8 cellular contexts compared by ENCODE assay signal in genomic region chr3:9793161-9793781, GRCh38. TPM values are rescaled to one million over a fixed set of nuclear protein-coding genes. Genes with fewer than 3 reads are reported as not detected.
A peak's percentile ranks its signal among the peaks of the same experiment; 100 is the strongest.
DNase-seq lines count a peak whose midpoint lies in the region; ATAC-seq, FAIRE-seq and TF ChIP-seq lines count a peak whose summit lies in the region.

No MANE protein-coding gene starts in this region.

- peak overlapping the region; percentile 94 for H3K4me3 Mint-ChIP-seq in central memory CD8-positive, alpha-beta T cell

- peaks cover 0 to 5% of the 10 kb centered on the region in 2 experiments; a peak in 1 of 5 replicates for H3K27me3 ChIP-seq in HepG2 (ENCODE audit: control insufficient read depth in 1 of 2, insufficient read depth in 2 of 2, low read length in 2 of 2)
- no peaks in the 10 kb centered on the region for H3K27me3 ChIP-seq in testis

- ATAC-seq in GM21360 (IDR thresholded peaks at IDR 0.05; ENCODE audit: unreplicated experiment), result peak; percentile 3
- no peak for ATAC-seq in central memory CD8-positive, alpha-beta T cell (replicated peaks; ENCODE audit: extremely low read depth, poor library complexity, severe bottlenecking)
- peak; percentile 33 for ATAC-seq in HepG2
- ATAC-seq in GM21786 (IDR thresholded peaks at IDR 0.05; ENCODE audit: unreplicated experiment), result no peak

- no peaks in the 10 kb centered on the region; the same call in 1 of the 2 replicates for H4K20me1 ChIP-seq in HepG2 (ENCODE audit: insufficient read depth, low read length)

- peak overlapping the region; percentile 92 for H3K4me2 ChIP-seq in HepG2 (ENCODE audit: low read depth, low read length)

- in situ Hi-C loops in HepG2 (cut with HindIII; ENCODE audit: extremely low pct_ligation_motif_present, low pct_unique_long_range_greater_than_20kb), result no loop called here

- H2AFZ ChIP-seq in HepG2 (ENCODE audit: low read length), result no peak overlapping the region

- H3K9me3 ChIP-seq in HepG2 (ENCODE audit: low read length) (no peaks in the 10 kb centered on the region), testis (no peaks in the 10 kb centered on the region)

- TF ChIP-seq EP300 in HepG2 (IDR thresholded peaks at IDR 0.05; ENCODE audit: low read depth in 2 of 2, low read length in 2 of 2) (no peak), HepG2 (CRISPR knock-in tag; IDR thresholded peaks at IDR 0.05; ENCODE audit: borderline replicate concordance) (no peak)

- peaks cover 28% of the 10 kb centered on the region for H3K4me1 ChIP-seq in HepG2 (ENCODE audit: insufficient read depth, low read length)
- H3K4me1 ChIP-seq in testis, result peaks cover 8% of the 10 kb centered on the region

- H3K36me3 ChIP-seq in HepG2 (replicated peaks in 1 of 2; ENCODE audit: control insufficient read depth in 1 of 2, insufficient read depth in 2 of 2, low read length in 2 of 2) (peaks cover 8 to 37% of the 10 kb centered on the region in 2 experiments; a peak in 4 of 5 replicates), testis (ENCODE audit: low read depth, missing control alignments) (no peaks in the 10 kb centered on the region)

- peaks cover 32% of the 10 kb centered on the region for H3K79me2 ChIP-seq in HepG2 (ENCODE audit: insufficient read depth, low read length)

- H3K9me3 Mint-ChIP-seq in central memory CD8-positive, alpha-beta T cell, result no peaks in the 10 kb centered on the region

- H3K27ac Mint-ChIP-seq in central memory CD8-positive, alpha-beta T cell (ENCODE audit: low read depth), result peak overlapping the region; percentile 97

- peak; percentile 51 for DNase-seq in AG08396 (ENCODE audit: low spot score)
- DNase-seq in RPMI7951 (ENCODE audit: low read depth), result peak; percentile 48
- no peak for DNase-seq in central memory CD8-positive, alpha-beta T cell (ENCODE audit: low spot score in 2 of 2)
- DNase-seq in HepG2 (ENCODE audit: low spot score), result peak; percentile 28
- no peak for DNase-seq in testis
- DNase-seq in NCI-H2196 (lab: John Stamatoyannopoulos, UW; ENCODE audit: unreplicated experiment), result no peak

- peak overlapping the region; percentile 97 for H3K27ac ChIP-seq in HepG2 (ENCODE audit: extremely low read length, insufficient read depth, low read length)
- peak overlapping the region; percentile 94 for H3K27ac ChIP-seq in testis

- FAIRE-seq in HepG2 (lab: Jason Lieb, UNC), result no peak

- no peak for TF ChIP-seq CTCF in HepG2 (CRISPR knock-in tag; IDR thresholded peaks at IDR 0.05)
- no peak for TF ChIP-seq CTCF in testis (IDR thresholded peaks at IDR 0.05)

- TF ChIP-seq POLR2A in HepG2 (IDR thresholded peaks at IDR 0.05; ENCODE audit: insufficient read depth in 1 of 2, low read depth in 2 of 2, low read length in 2 of 2), result no peak; a peak in 1 of 4 replicates
- TF ChIP-seq POLR2A in testis (IDR thresholded peaks at IDR 0.05), result no peak

- BruUV-seq in HepG2 (replicated peaks; lab: Mats Ljungman, UMichigan), result TSS peak; percentile 69

- no peak for TF ChIP-seq RAD21 in HepG2 (CRISPR knock-in tag; IDR thresholded peaks at IDR 0.05)

- H3K27me3 Mint-ChIP-seq in central memory CD8-positive, alpha-beta T cell, result no peaks in the 10 kb centered on the region

- CTCF ChIA-PET in HepG2 (lab: Yijun Ruan, JAX; ENCODE audit: low intra/inter-chr PET ratio, low total read pairs), result no interaction called here

- POLR2A ChIA-PET in HepG2 (lab: Yijun Ruan, JAX), result interaction anchor here (0.7 to 1.8 kb wide), 34 partner anchors 8 to 471 kb away, joined by 3 to 33 read pairs (median 4); partner anchors contain the start of genes BRPF1, CAMK1, CRELD1 and IL17RC

- peak overlapping the region; percentile 72 to 93 (median 93) for H3K4me3 ChIP-seq in HepG2 (replicated peaks in 1 of 3; ENCODE audit: insufficient read depth in 1 of 3, low read depth in 2 of 3, low read length in 3 of 3)
- peak overlapping the region; percentile 82 to 96 for H3K4me3 ChIP-seq in testis

- peaks cover 48% of the 10 kb centered on the region for H3K36me3 Mint-ChIP-seq in central memory CD8-positive, alpha-beta T cell (ENCODE audit: insufficient read depth)

- under 1% methylated on average over 19 of the region's 23 CpGs for WGBS in HepG2 (ENCODE audit: low lambda C conversion rate)
- whole genome bisulfite sequencing in testis, 2 donors, result 0 to 1% methylated on average over 20 to 23 of the region's 23 CpGs

- intact Hi-C loops in HepG2 (cut with micrococcal nuclease; ENCODE audit: unreplicated experiment), result loop anchor here (2.0 kb wide), 1 partner anchor 62 kb away; the partner anchor contains the start of gene BRPF1
- intact Hi-C loops in testis (cut with DNase I; ENCODE audit: low total_unique reads), result no loop called here

- peak overlapping the region; percentile 95 for H3K9ac ChIP-seq in HepG2 (ENCODE audit: insufficient read depth, low read depth, low read length)

- peaks cover 67% of the 10 kb centered on the region for H3K4me1 Mint-ChIP-seq in central memory CD8-positive, alpha-beta T cell

RNA-seq across cellular contexts. Expression of gene ARPC4, which starts 0.4 kb away (rescaled TPM):
- 254 and 426 TPM in 2 replicates for total RNA-seq in RPMI7951 (2014; rRNA removed; shearing (Covaris generic))
- total RNA-seq in HepG2 (2016; rRNA removed; fragmentation: Illumina TruSeq; extraction: Trizol), result 73.9 and 83.6 TPM in 2 replicates
- 33.6 and 36.2 TPM in 2 replicates for total RNA-seq in HepG2 (2016; cell fraction: cytosol; rRNA removed; fragmentation: Illumina TruSeq; extraction: Trizol; ENCODE audit: low read depth)
- 70.0 and 87.2 TPM in 2 replicates for total RNA-seq in HepG2 (2016; cell fraction: insoluble cytoplasmic fraction; rRNA removed; fragmentation: Illumina TruSeq; extraction: Trizol)
- total RNA-seq in HepG2 (2016; cell fraction: membrane; rRNA removed; fragmentation: Illumina TruSeq; extraction: Trizol), result 53.3 and 56.0 TPM in 2 replicates
- total RNA-seq in HepG2 (2016; cell fraction: nucleus; rRNA removed; fragmentation: Illumina TruSeq; extraction: Trizol), result 59.7 and 66.4 TPM in 2 replicates
- polyA plus RNA-seq in HepG2 (2011; rRNA removed), result 27.2 and 30.1 TPM in 2 replicates
- polyA plus RNA-seq in HepG2 (2011; cell fraction: cytosol; rRNA removed), result 38.6 and 40.7 TPM in 2 replicates
- 29.3 and 34.8 TPM in 2 replicates for polyA plus RNA-seq in HepG2 (2011; cell fraction: nucleus; rRNA removed)
- polyA plus RNA-seq in HepG2 (2012), result 27.0 and 41.3 TPM in 2 replicates
- 28.3 and 37.9 TPM in 2 replicates for polyA plus RNA-seq in HepG2 (2016; cell fraction: cytosol; fragmentation: Illumina TruSeq; extraction: Trizol; ENCODE audit: low read depth)
- polyA plus RNA-seq in HepG2 (2016; cell fraction: insoluble cytoplasmic fraction; fragmentation: Illumina TruSeq; extraction: Trizol; ENCODE audit: low read depth), result 75.5 and 85.0 TPM in 2 replicates
- 43.0 TPM in 2 replicates for polyA plus RNA-seq in HepG2 (2016; cell fraction: membrane; fragmentation: Illumina TruSeq; extraction: Trizol; ENCODE audit: low read depth)
- 75.8 and 91.3 TPM in 2 replicates for polyA plus RNA-seq in HepG2 (2016; cell fraction: nucleus; fragmentation: Illumina TruSeq; extraction: Trizol; ENCODE audit: insufficient read depth, low read depth)
- polyA minus RNA-seq in HepG2 (2011; rRNA and poly(A)+ RNA removed; ENCODE audit: low replicate concordance), result 36.5 and 108 TPM in 2 replicates
- 34.9 and 44.1 TPM in 2 replicates for polyA minus RNA-seq in HepG2 (2011; cell fraction: cytosol; rRNA and poly(A)+ RNA removed)
- 62.7 and 78.3 TPM in 2 replicates for polyA minus RNA-seq in HepG2 (2011; cell fraction: nucleus; rRNA and poly(A)+ RNA removed)
- 100 to 1,000 TPM; 108 to 124 TPM for total RNA-seq in testis
- 99.6 TPM for polyA plus RNA-seq in testis (ENCODE audit: insufficient read depth, low read depth, low replicate concordance)

RNA-seq across cellular contexts. Expression of gene TADA3, which starts 1.0 kb away (rescaled TPM):
- total RNA-seq in RPMI7951 (2014; rRNA removed; shearing (Covaris generic)), result 99.1 and 107 TPM in 2 replicates
- 37.1 and 43.3 TPM in 2 replicates for total RNA-seq in HepG2 (2016; rRNA removed; fragmentation: Illumina TruSeq; extraction: Trizol)
- total RNA-seq in HepG2 (2016; cell fraction: cytosol; rRNA removed; fragmentation: Illumina TruSeq; extraction: Trizol; ENCODE audit: low read depth), result 40.6 and 44.9 TPM in 2 replicates
- 36.0 and 42.7 TPM in 2 replicates for total RNA-seq in HepG2 (2016; cell fraction: insoluble cytoplasmic fraction; rRNA removed; fragmentation: Illumina TruSeq; extraction: Trizol)
- total RNA-seq in HepG2 (2016; cell fraction: membrane; rRNA removed; fragmentation: Illumina TruSeq; extraction: Trizol), result 75.9 and 78.8 TPM in 2 replicates
- total RNA-seq in HepG2 (2016; cell fraction: nucleus; rRNA removed; fragmentation: Illumina TruSeq; extraction: Trizol), result 19.3 and 22.3 TPM in 2 replicates
- 32.1 and 34.4 TPM in 2 replicates for polyA plus RNA-seq in HepG2 (2011; rRNA removed)
- 33.5 and 41.6 TPM in 2 replicates for polyA plus RNA-seq in HepG2 (2011; cell fraction: cytosol; rRNA removed)
- polyA plus RNA-seq in HepG2 (2011; cell fraction: nucleus; rRNA removed), result 31.8 and 32.8 TPM in 2 replicates
- 29.5 and 31.4 TPM in 2 replicates for polyA plus RNA-seq in HepG2 (2012)
- polyA plus RNA-seq in HepG2 (2016; cell fraction: cytosol; fragmentation: Illumina TruSeq; extraction: Trizol; ENCODE audit: low read depth), result 76.9 and 79.2 TPM in 2 replicates
- polyA plus RNA-seq in HepG2 (2016; cell fraction: insoluble cytoplasmic fraction; fragmentation: Illumina TruSeq; extraction: Trizol; ENCODE audit: low read depth), result 59.1 and 65.5 TPM in 2 replicates
- 95.4 and 101 TPM in 2 replicates for polyA plus RNA-seq in HepG2 (2016; cell fraction: membrane; fragmentation: Illumina TruSeq; extraction: Trizol; ENCODE audit: low read depth)
- polyA plus RNA-seq in HepG2 (2016; cell fraction: nucleus; fragmentation: Illumina TruSeq; extraction: Trizol; ENCODE audit: insufficient read depth, low read depth), result 46.7 and 52.3 TPM in 2 replicates
- 35.7 and 37.3 TPM in 2 replicates for polyA minus RNA-seq in HepG2 (2011; rRNA and poly(A)+ RNA removed; ENCODE audit: low replicate concordance)
- 27.4 and 29.7 TPM in 2 replicates for polyA minus RNA-seq in HepG2 (2011; cell fraction: cytosol; rRNA and poly(A)+ RNA removed)
- polyA minus RNA-seq in HepG2 (2011; cell fraction: nucleus; rRNA and poly(A)+ RNA removed), result 12.6 and 14.8 TPM in 2 replicates
- 100 to 1,000 TPM in 1 of 2 donors, 10 to 100 TPM in 1; 94.6 to 123 TPM for total RNA-seq in testis
- 123 TPM for polyA plus RNA-seq in testis (ENCODE audit: insufficient read depth, low read depth, low replicate concordance)

RNA-seq across cellular contexts. Expression of gene TTLL3, which starts 16.8 kb away (rescaled TPM):
- 4.7 and 7.4 TPM in 2 replicates for total RNA-seq in RPMI7951 (2014; rRNA removed; shearing (Covaris generic))
- total RNA-seq in HepG2 (2016; rRNA removed; fragmentation: Illumina TruSeq; extraction: Trizol) (1.9 and 9.5 TPM in 2 replicates), testis (100 to 1,000 TPM; 142 to 163 TPM)
- 2.5 and 4.8 TPM in 2 replicates for total RNA-seq in HepG2 (2016; cell fraction: cytosol; rRNA removed; fragmentation: Illumina TruSeq; extraction: Trizol; ENCODE audit: low read depth)
- 3.0 and 10.9 TPM in 2 replicates for total RNA-seq in HepG2 (2016; cell fraction: insoluble cytoplasmic fraction; rRNA removed; fragmentation: Illumina TruSeq; extraction: Trizol)
- total RNA-seq in HepG2 (2016; cell fraction: membrane; rRNA removed; fragmentation: Illumina TruSeq; extraction: Trizol), result 2.5 and 4.3 TPM in 2 replicates
- 18.5 and 22.1 TPM in 2 replicates for total RNA-seq in HepG2 (2016; cell fraction: nucleus; rRNA removed; fragmentation: Illumina TruSeq; extraction: Trizol)
- polyA plus RNA-seq in HepG2 (2011; rRNA removed) (51.2 and 59.3 TPM in 2 replicates), testis (ENCODE audit: insufficient read depth, low read depth, low replicate concordance) (104 TPM)
- polyA plus RNA-seq in HepG2 (2011; cell fraction: cytosol; rRNA removed), result 10.0 and 13.7 TPM in 2 replicates
- polyA plus RNA-seq in HepG2 (2011; cell fraction: nucleus; rRNA removed), result 463 and 502 TPM in 2 replicates
- polyA plus RNA-seq in HepG2 (2012), result 30.3 and 36.9 TPM in 2 replicates
- polyA plus RNA-seq in HepG2 (2016; cell fraction: cytosol; fragmentation: Illumina TruSeq; extraction: Trizol; ENCODE audit: low read depth), result 0.27 and 0.43 TPM in 2 replicates
- 2.5 and 2.6 TPM in 2 replicates for polyA plus RNA-seq in HepG2 (2016; cell fraction: insoluble cytoplasmic fraction; fragmentation: Illumina TruSeq; extraction: Trizol; ENCODE audit: low read depth)
- polyA plus RNA-seq in HepG2 (2016; cell fraction: membrane; fragmentation: Illumina TruSeq; extraction: Trizol; ENCODE audit: low read depth), result 0.88 and 2.6 TPM in 2 replicates
- 92.7 and 95.3 TPM in 2 replicates for polyA plus RNA-seq in HepG2 (2016; cell fraction: nucleus; fragmentation: Illumina TruSeq; extraction: Trizol; ENCODE audit: insufficient read depth, low read depth)
- 42.0 and 56.1 TPM in 2 replicates for polyA minus RNA-seq in HepG2 (2011; rRNA and poly(A)+ RNA removed; ENCODE audit: low replicate concordance)
- 3.3 and 3.7 TPM in 2 replicates for polyA minus RNA-seq in HepG2 (2011; cell fraction: cytosol; rRNA and poly(A)+ RNA removed)
- polyA minus RNA-seq in HepG2 (2011; cell fraction: nucleus; rRNA and poly(A)+ RNA removed), result 83.4 and 89.9 TPM in 2 replicates

RNA-seq across cellular contexts. Expression of gene CAMK1, which starts 23.5 kb away (rescaled TPM):
- 40.4 and 46.9 TPM in 2 replicates for total RNA-seq in RPMI7951 (2014; rRNA removed; shearing (Covaris generic))
- total RNA-seq in HepG2 (2016; rRNA removed; fragmentation: Illumina TruSeq; extraction: Trizol), result 51.8 and 53.3 TPM in 2 replicates
- total RNA-seq in HepG2 (2016; cell fraction: cytosol; rRNA removed; fragmentation: Illumina TruSeq; extraction: Trizol; ENCODE audit: low read depth), result 40.6 and 50.9 TPM in 2 replicates
- total RNA-seq in HepG2 (2016; cell fraction: insoluble cytoplasmic fraction; rRNA removed; fragmentation: Illumina TruSeq; extraction: Trizol), result 49.0 and 53.3 TPM in 2 replicates
- 44.9 and 61.9 TPM in 2 replicates for total RNA-seq in HepG2 (2016; cell fraction: membrane; rRNA removed; fragmentation: Illumina TruSeq; extraction: Trizol)
- total RNA-seq in HepG2 (2016; cell fraction: nucleus; rRNA removed; fragmentation: Illumina TruSeq; extraction: Trizol), result 26.4 and 30.0 TPM in 2 replicates
- 26.4 and 27.7 TPM in 2 replicates for polyA plus RNA-seq in HepG2 (2011; rRNA removed)
- 25.3 and 29.8 TPM in 2 replicates for polyA plus RNA-seq in HepG2 (2011; cell fraction: cytosol; rRNA removed)
- polyA plus RNA-seq in HepG2 (2011; cell fraction: nucleus; rRNA removed), result 30.9 and 36.6 TPM in 2 replicates
- 17.5 and 20.2 TPM in 2 replicates for polyA plus RNA-seq in HepG2 (2012)
- 36.8 and 48.6 TPM in 2 replicates for polyA plus RNA-seq in HepG2 (2016; cell fraction: cytosol; fragmentation: Illumina TruSeq; extraction: Trizol; ENCODE audit: low read depth)
- polyA plus RNA-seq in HepG2 (2016; cell fraction: insoluble cytoplasmic fraction; fragmentation: Illumina TruSeq; extraction: Trizol; ENCODE audit: low read depth), result 45.8 and 51.6 TPM in 2 replicates
- 36.9 and 45.8 TPM in 2 replicates for polyA plus RNA-seq in HepG2 (2016; cell fraction: membrane; fragmentation: Illumina TruSeq; extraction: Trizol; ENCODE audit: low read depth)
- polyA plus RNA-seq in HepG2 (2016; cell fraction: nucleus; fragmentation: Illumina TruSeq; extraction: Trizol; ENCODE audit: insufficient read depth, low read depth), result 55.8 and 58.3 TPM in 2 replicates
- 4.7 and 17.6 TPM in 2 replicates for polyA minus RNA-seq in HepG2 (2011; rRNA and poly(A)+ RNA removed; ENCODE audit: low replicate concordance)
- polyA minus RNA-seq in HepG2 (2011; cell fraction: cytosol; rRNA and poly(A)+ RNA removed), result 8.4 and 15.1 TPM in 2 replicates
- polyA minus RNA-seq in HepG2 (2011; cell fraction: nucleus; rRNA and poly(A)+ RNA removed), result 8.4 and 10.3 TPM in 2 replicates
- 100 to 1,000 TPM; 127 to 185 TPM for total RNA-seq in testis
- 62.7 TPM for polyA plus RNA-seq in testis (ENCODE audit: insufficient read depth, low read depth, low replicate concordance)

RNA-seq across cellular contexts. Expression of gene OGG1, which starts 43.5 kb away (rescaled TPM):
- total RNA-seq in RPMI7951 (2014; rRNA removed; shearing (Covaris generic)), result 31.2 and 34.4 TPM in 2 replicates
- total RNA-seq in HepG2 (2016; rRNA removed; fragmentation: Illumina TruSeq; extraction: Trizol), result 23.8 and 28.7 TPM in 2 replicates
- 45.5 and 45.8 TPM in 2 replicates for total RNA-seq in HepG2 (2016; cell fraction: cytosol; rRNA removed; fragmentation: Illumina TruSeq; extraction: Trizol; ENCODE audit: low read depth)
- 26.5 and 28.3 TPM in 2 replicates for total RNA-seq in HepG2 (2016; cell fraction: insoluble cytoplasmic fraction; rRNA removed; fragmentation: Illumina TruSeq; extraction: Trizol)
- total RNA-seq in HepG2 (2016; cell fraction: membrane; rRNA removed; fragmentation: Illumina TruSeq; extraction: Trizol), result 17.8 and 19.8 TPM in 2 replicates
- 23.3 and 24.6 TPM in 2 replicates for total RNA-seq in HepG2 (2016; cell fraction: nucleus; rRNA removed; fragmentation: Illumina TruSeq; extraction: Trizol)
- polyA plus RNA-seq in HepG2 (2011; rRNA removed), result 33.2 and 38.9 TPM in 2 replicates
- polyA plus RNA-seq in HepG2 (2011; cell fraction: cytosol; rRNA removed), result 23.2 and 27.3 TPM in 2 replicates
- polyA plus RNA-seq in HepG2 (2011; cell fraction: nucleus; rRNA removed), result 48.7 and 59.7 TPM in 2 replicates
- polyA plus RNA-seq in HepG2 (2012), result 19.0 and 19.1 TPM in 2 replicates
- polyA plus RNA-seq in HepG2 (2016; cell fraction: cytosol; fragmentation: Illumina TruSeq; extraction: Trizol; ENCODE audit: low read depth), result 9.3 and 10.9 TPM in 2 replicates
- 31.9 and 32.4 TPM in 2 replicates for polyA plus RNA-seq in HepG2 (2016; cell fraction: insoluble cytoplasmic fraction; fragmentation: Illumina TruSeq; extraction: Trizol; ENCODE audit: low read depth)
- 15.9 and 18.6 TPM in 2 replicates for polyA plus RNA-seq in HepG2 (2016; cell fraction: membrane; fragmentation: Illumina TruSeq; extraction: Trizol; ENCODE audit: low read depth)
- polyA plus RNA-seq in HepG2 (2016; cell fraction: nucleus; fragmentation: Illumina TruSeq; extraction: Trizol; ENCODE audit: insufficient read depth, low read depth), result 26.3 and 38.4 TPM in 2 replicates
- 89.8 and 134 TPM in 2 replicates for polyA minus RNA-seq in HepG2 (2011; rRNA and poly(A)+ RNA removed; ENCODE audit: low replicate concordance)
- 15.1 and 17.1 TPM in 2 replicates for polyA minus RNA-seq in HepG2 (2011; cell fraction: cytosol; rRNA and poly(A)+ RNA removed)
- 56.5 and 63.9 TPM in 2 replicates for polyA minus RNA-seq in HepG2 (2011; cell fraction: nucleus; rRNA and poly(A)+ RNA removed)
- total RNA-seq in testis, result 10 to 100 TPM; 30.3 to 36.4 TPM
- 18.8 TPM for polyA plus RNA-seq in testis (ENCODE audit: insufficient read depth, low read depth, low replicate concordance)

Comparison
In these comparisons a context has a peak if more than half of its experiments do, and no peak if none do; other contexts are left out.
1. DNase-seq: peak in AG08396 (single experiment), RPMI7951 (single experiment) and HepG2 (single experiment); none in central memory CD8-positive, alpha-beta T cell (0 of 2), testis (single experiment) and NCI-H2196 (single experiment).
2. ATAC-seq: peak in GM21360 (single experiment) and HepG2 (single experiment); none in central memory CD8-positive, alpha-beta T cell (single experiment) and GM21786 (single experiment).
3. RNA of gene TTLL3, which starts 16.8 kb away (total RNA-seq): 142 to 163 TPM in testis; 1.9 to 22.1 TPM in HepG2 and 4.7 to 7.4 TPM in RPMI7951; every median in the first group is over 4 times any median in the second.